In the genomic region with DNA sequence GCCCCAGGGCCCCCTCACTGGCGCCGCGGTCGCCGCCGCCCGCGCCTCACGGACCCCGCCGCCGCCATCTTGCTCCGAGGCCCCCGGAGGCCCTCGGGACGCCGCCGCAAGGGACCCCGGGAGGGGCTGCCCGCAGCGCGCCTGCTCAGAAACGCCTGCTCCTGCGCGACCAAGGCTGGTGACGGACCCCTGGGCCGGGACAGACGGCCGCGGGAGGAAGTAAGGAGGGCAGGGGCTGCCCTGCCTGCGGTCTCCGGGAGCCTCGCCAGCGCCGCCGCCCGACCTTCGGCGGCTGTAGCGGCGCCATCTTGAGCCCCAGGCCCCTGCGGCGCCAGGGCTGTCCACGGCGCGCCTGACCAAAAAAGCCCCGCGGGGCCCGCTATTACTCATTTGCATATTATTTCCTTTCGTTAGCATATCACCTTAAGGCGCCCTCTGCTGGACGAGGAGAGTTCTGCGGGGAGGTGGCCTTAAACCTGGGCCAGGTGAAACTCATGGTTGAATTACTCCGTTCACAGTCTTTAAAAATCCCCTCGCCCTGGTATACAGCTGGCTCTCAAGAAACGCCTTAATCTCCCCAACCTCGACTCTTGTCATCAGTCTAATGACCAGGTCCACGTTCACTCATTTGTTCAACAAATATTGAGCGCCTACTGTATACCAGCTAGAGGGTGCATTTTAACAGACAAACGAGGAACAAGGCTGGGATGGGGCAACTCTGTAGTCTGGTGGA, we compare ENCODE assay signal across 8 cellular contexts. TPM values are rescaled to one million over a fixed set of nuclear protein-coding genes. Genes with fewer than 3 reads are reported as not detected.
DNase-seq lines count a peak whose midpoint lies in the region; ATAC-seq and TF ChIP-seq lines count a peak whose summit lies in the region.

A gene with protein sequence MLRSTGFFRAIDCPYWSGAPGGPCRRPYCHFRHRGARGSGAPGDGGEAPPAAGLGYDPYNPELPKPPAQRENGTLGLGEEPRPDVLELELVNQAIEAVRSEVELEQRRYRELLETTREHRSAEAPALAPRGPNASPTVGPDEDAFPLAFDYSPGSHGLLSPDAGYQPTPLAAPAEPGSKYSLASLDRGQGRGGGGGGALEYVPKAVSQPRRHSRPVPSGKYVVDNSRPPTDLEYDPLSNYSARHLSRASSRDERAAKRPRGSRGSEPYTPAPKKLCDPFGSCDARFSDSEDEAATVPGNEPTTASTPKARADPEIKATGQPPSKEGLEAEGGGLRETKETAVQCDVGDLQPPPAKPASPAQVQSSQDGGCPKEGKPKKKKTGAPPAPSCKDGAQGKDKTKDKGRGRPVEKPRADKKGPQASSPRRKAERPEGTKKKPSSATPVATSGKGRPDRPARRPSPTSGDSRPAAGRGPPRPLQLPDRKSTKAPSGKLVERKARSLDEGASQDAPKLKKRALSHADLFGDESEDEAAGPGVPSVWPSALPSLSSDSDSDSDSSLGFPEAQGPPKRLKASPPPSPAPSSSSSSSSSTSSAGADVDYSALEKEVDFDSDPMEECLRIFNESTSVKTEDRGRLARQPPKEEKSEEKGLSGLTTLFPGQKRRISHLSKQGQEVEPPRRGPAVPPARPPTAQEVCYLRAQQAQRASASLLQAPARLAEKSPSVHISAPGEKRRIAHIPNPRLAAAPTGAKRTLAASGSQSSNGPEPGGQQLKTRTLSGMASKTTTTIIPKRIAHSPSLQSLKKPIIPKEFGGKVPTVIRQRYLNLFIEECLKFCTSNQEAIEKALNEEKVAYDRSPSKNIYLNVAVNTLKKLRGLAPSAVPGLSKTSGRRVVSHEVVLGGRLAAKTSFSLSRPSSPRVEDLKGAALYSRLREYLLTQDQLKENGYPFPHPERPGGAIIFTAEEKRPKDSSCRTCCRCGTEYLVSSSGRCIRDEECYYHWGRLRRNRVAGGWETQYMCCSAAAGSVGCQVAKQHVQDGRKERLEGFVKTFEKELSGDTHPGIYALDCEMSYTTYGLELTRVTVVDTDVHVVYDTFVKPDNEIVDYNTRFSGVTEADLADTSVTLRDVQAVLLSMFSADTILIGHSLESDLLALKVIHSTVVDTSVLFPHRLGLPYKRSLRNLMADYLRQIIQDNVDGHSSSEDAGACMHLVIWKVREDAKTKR (minus strand): TSS at position 85 of the 733 bp plus-strand sequence. CDS start 125 bp downstream, outside the sequence.

- H3K27ac ChIP-seq in C4-2B = peak within 1 kb of the TSS; percentile 96
- peak within 1 kb of the TSS; percentile 99 to 100 for H3K27ac ChIP-seq in liver (ENCODE audit: low read depth in 1 of 2, low read length in 2 of 2)

- DNase-seq in NCI-H748 (lab: John Stamatoyannopoulos, UW; ENCODE audit: unreplicated experiment) = peak; percentile 90
- DNase-seq in activated CD4-positive, alpha-beta T cell treated with anti-CD3 and anti-CD28 coated beads, Interleukin-2, amount 50 U/mL, for 1 hour = peak; percentile 99
- DNase-seq in dermis blood vessel endothelial cell = peak; percentile 95
- peak; percentile 99 for DNase-seq in stimulated activated CD4-positive, alpha-beta T cell treated with anti-CD3 and anti-CD28 coated beads, Interleukin-4, amount 100 ng/mL, for 24 hours

- H3K36me3 ChIP-seq in liver (ENCODE audit: control insufficient read depth in 4 of 4, insufficient read depth in 3 of 4, low read depth in 1 of 4, low read length in 3 of 4) = no peaks in the 10 kb centered on the region

- H3K9me3 ChIP-seq in liver (ENCODE audit: control insufficient read depth in 4 of 4, low read length in 3 of 4) = no peaks in the 10 kb centered on the region

- no peaks in the 10 kb centered on the region for H3K27me3 ChIP-seq in liver (ENCODE audit: control insufficient read depth in 4 of 4, insufficient read depth in 4 of 4, low read length in 3 of 4)

- TF ChIP-seq RAD21 in liver (IDR thresholded peaks at IDR 0.05) = peak; percentile 81 to 84

- peak within 1 kb of the TSS; percentile 94 to 99 (median 99) for H3K4me3 ChIP-seq in liver (ENCODE audit: low read depth in 1 of 3, low read length in 3 of 3)

- ATAC-seq in GM19351 (IDR thresholded peaks at IDR 0.05; ENCODE audit: unreplicated experiment) = peak; percentile 70
- ATAC-seq in HG03558 (IDR thresholded peaks at IDR 0.05; ENCODE audit: extremely low read depth, unreplicated experiment) = peak; percentile 37

- TF ChIP-seq CTCF in C4-2B (conservative IDR thresholded peaks at IDR 0.05) = peak; percentile 97
- TF ChIP-seq CTCF in liver (IDR thresholded peaks at IDR 0.05; ENCODE audit: low read depth, low read length, missing input control) = peak; percentile 97

- 2% methylated on average over 60 of the region's 60 CpGs for WGBS in liver

- H3K4me1 ChIP-seq in liver (ENCODE audit: control insufficient read depth in 4 of 4, insufficient read depth in 4 of 4, low read length in 3 of 4) = peaks cover 8 to 51% (median 45%) of the 10 kb centered on the region in 4 donors

- peak within 1 kb of the TSS; percentile 93 to 94 for H3K9ac ChIP-seq in liver (ENCODE audit: low read depth in 1 of 2, low read length in 2 of 2)

TF ChIP-seq in liver, 16 proteins besides CTCF, POLR2A, EP300 and RAD21:
- TF ChIP-seq TAF1 (conservative IDR thresholded peaks at IDR 0.05) = peak; percentile 72
- TF ChIP-seq YY1 (IDR thresholded peaks at IDR 0.05) = peak; percentile 94
- peak in 1 of 2 donors; percentile 50 for TF ChIP-seq RXRA (IDR thresholded peaks at IDR 0.05)
- TF ChIP-seq SP1 (IDR thresholded peaks at IDR 0.05) = peak; percentile 49
- TF ChIP-seq HNF4G (IDR thresholded peaks at IDR 0.05) = peak; percentile 11
- TF ChIP-seq, protein P1, sequence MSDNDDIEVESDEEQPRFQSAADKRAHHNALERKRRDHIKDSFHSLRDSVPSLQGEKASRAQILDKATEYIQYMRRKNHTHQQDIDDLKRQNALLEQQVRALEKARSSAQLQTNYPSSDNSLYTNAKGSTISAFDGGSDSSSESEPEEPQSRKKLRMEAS (IDR thresholded peaks at IDR 0.05) = no peak
- TF ChIP-seq HNF4A (conservative IDR thresholded peaks at IDR 0.05) = peak in 1 of 2 donors; percentile 14
- TF ChIP-seq, protein P2, sequence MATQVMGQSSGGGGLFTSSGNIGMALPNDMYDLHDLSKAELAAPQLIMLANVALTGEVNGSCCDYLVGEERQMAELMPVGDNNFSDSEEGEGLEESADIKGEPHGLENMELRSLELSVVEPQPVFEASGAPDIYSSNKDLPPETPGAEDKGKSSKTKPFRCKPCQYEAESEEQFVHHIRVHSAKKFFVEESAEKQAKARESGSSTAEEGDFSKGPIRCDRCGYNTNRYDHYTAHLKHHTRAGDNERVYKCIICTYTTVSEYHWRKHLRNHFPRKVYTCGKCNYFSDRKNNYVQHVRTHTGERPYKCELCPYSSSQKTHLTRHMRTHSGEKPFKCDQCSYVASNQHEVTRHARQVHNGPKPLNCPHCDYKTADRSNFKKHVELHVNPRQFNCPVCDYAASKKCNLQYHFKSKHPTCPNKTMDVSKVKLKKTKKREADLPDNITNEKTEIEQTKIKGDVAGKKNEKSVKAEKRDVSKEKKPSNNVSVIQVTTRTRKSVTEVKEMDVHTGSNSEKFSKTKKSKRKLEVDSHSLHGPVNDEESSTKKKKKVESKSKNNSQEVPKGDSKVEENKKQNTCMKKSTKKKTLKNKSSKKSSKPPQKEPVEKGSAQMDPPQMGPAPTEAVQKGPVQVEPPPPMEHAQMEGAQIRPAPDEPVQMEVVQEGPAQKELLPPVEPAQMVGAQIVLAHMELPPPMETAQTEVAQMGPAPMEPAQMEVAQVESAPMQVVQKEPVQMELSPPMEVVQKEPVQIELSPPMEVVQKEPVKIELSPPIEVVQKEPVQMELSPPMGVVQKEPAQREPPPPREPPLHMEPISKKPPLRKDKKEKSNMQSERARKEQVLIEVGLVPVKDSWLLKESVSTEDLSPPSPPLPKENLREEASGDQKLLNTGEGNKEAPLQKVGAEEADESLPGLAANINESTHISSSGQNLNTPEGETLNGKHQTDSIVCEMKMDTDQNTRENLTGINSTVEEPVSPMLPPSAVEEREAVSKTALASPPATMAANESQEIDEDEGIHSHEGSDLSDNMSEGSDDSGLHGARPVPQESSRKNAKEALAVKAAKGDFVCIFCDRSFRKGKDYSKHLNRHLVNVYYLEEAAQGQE (IDR thresholded peaks at IDR 0.05) = no peak

RNA-seq across cellular contexts. Expression of the gene that starts here (rescaled TPM):
- 8.7 and 14.0 TPM in 2 replicates for total RNA-seq in dermis blood vessel endothelial cell
- total RNA-seq in liver = 10 to 100 TPM in 1 of 2 donors, 1 to 10 TPM in 1; 8.3 to 11.5 TPM
- polyA plus RNA-seq in liver = 10 to 100 TPM in 1 of 2 donors, 1 to 10 TPM in 1; 2.0 to 10.0 TPM

Comparison
In these comparisons a context has a peak if more than half of its experiments do, and no peak if none do; other contexts are left out.
1. Peak in every context shown above with its lines: DNase-seq, ATAC-seq, H3K4me3 ChIP-seq and H3K27ac ChIP-seq.